ENCODE assay signal across 1 cellular context in the genomic region with DNA sequence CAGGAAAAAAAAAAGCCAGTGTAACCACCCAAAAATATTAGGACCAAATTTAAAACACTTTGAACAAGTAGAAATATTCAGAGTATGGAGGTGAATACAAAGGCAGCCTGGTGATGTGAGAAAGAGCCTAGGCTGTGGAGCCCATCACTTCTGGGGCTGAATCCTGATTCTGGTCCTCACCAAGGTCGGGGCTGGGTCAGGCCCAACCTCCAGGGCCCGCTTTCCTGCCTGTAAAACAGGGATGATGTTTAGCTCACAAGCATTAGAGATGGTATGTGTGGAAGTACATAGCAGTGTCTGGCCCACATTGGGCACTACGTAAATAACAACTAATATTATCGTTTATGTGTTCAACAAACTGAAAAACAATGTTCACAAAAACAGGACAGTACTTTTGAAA.
TF ChIP-seq lines count a peak whose summit lies in the region.

No MANE protein-coding gene starts in this region.

TF ChIP-seq in K562, 482 proteins besides CTCF, POLR2A, EP300 and RAD21:
- TF ChIP-seq SP1 (CRISPR knock-in tag; IDR thresholded peaks at IDR 0.05) (no peak), TAL1 (IDR thresholded peaks at IDR 0.05) (no peak), RAD51 (IDR thresholded peaks at IDR 0.05; ENCODE audit: borderline replicate concordance, low read depth) (no peak), BRF1 (IDR thresholded peaks at IDR 0.05; ENCODE audit: borderline replicate concordance, extremely low read depth, insufficient read length) (no peak), ZBTB7A (IDR thresholded peaks at IDR 0.05; ENCODE audit: borderline replicate concordance, control insufficient read depth, low read depth, low read length) (no peak), FOXP1 (CRISPR knock-in tag; IDR thresholded peaks at IDR 0.05) (no peak)
- TF ChIP-seq, protein P1, sequence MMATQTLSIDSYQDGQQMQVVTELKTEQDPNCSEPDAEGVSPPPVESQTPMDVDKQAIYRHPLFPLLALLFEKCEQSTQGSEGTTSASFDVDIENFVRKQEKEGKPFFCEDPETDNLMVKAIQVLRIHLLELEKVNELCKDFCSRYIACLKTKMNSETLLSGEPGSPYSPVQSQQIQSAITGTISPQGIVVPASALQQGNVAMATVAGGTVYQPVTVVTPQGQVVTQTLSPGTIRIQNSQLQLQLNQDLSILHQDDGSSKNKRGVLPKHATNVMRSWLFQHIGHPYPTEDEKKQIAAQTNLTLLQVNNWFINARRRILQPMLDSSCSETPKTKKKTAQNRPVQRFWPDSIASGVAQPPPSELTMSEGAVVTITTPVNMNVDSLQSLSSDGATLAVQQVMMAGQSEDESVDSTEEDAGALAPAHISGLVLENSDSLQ (IDR thresholded peaks at IDR 0.05): no peak
